In genomic region chr1:246396322-246396721, GRCh38 we compare ENCODE assay signal across 3 cellular contexts.
TF ChIP-seq lines count a peak whose summit lies in the region.

No MANE protein-coding gene starts in this region.

TF ChIP-seq in IMR-90, 13 proteins besides CTCF, POLR2A, EP300 and RAD21:
- no peak for TF ChIP-seq NFE2L2 (IDR thresholded peaks at IDR 0.05; ENCODE audit: low read depth, low read length)
- TF ChIP-seq CHD1 (IDR thresholded peaks at IDR 0.05; ENCODE audit: low read depth, low read length) = no peak
- TF ChIP-seq ELK1 (IDR thresholded peaks at IDR 0.05; ENCODE audit: borderline replicate concordance, low read depth, low read length) = no peak
- no peak for TF ChIP-seq FOS (IDR thresholded peaks at IDR 0.05; ENCODE audit: low read depth, low read length)
- peak; percentile 51 for TF ChIP-seq CEBPB (IDR thresholded peaks at IDR 0.05; ENCODE audit: low read depth, low read length)
- no peak for TF ChIP-seq MXI1 (IDR thresholded peaks at IDR 0.05; ENCODE audit: borderline replicate concordance, low read depth, low read length)

TF ChIP-seq in K562, 482 proteins besides CTCF, POLR2A, EP300 and RAD21:
- TF ChIP-seq YY1 (IDR thresholded peaks at IDR 0.05; ENCODE audit: borderline replicate concordance in 1 of 3, control insufficient read depth in 1 of 3, extremely low read depth in 1 of 3, insufficient read depth in 3 of 3, insufficient read length in 1 of 3, insufficient replicate concordance in 2 of 3, low read depth in 1 of 3, low read length in 2 of 3) (no peak), ZNF280B (CRISPR knock-in tag; IDR thresholded peaks at IDR 0.05) (no peak), CEBPG (CRISPR knock-in tag; IDR thresholded peaks at IDR 0.05) (no peak), CEBPG (tag; conservative IDR thresholded peaks at IDR 0.05 in 1 of 2, IDR thresholded peaks at IDR 0.05 in 1 of 2) (peak in 1 of 2 experiments; percentile 66; a peak in 3 of 4 replicates), CEBPB (tag; IDR thresholded peaks at IDR 0.05) (peak; percentile 22; the same call in 1 of the 2 replicates)
TF ChIP-seq in K562: peak in this region for 2.

TF ChIP-seq in H1, 55 proteins besides CTCF, POLR2A, EP300 and RAD21:
- TF ChIP-seq HDAC2 (IDR thresholded peaks at IDR 0.05; ENCODE audit: borderline replicate concordance in 1 of 2, low read depth in 2 of 2, low read length in 2 of 2) (no peak), EGR1 (IDR thresholded peaks at IDR 0.05; ENCODE audit: borderline replicate concordance, low read depth, low read length) (no peak), FOSL1 (IDR thresholded peaks at IDR 0.05; ENCODE audit: insufficient read depth, low read depth, low read length) (no peak), SP2 (IDR thresholded peaks at IDR 0.05; ENCODE audit: low read length) (no peak), KDM1A (IDR thresholded peaks at IDR 0.05; ENCODE audit: borderline replicate concordance, low read length) (no peak), SP1 (IDR thresholded peaks at IDR 0.05; ENCODE audit: low read depth, low read length) (no peak)
